In the genomic region with DNA sequence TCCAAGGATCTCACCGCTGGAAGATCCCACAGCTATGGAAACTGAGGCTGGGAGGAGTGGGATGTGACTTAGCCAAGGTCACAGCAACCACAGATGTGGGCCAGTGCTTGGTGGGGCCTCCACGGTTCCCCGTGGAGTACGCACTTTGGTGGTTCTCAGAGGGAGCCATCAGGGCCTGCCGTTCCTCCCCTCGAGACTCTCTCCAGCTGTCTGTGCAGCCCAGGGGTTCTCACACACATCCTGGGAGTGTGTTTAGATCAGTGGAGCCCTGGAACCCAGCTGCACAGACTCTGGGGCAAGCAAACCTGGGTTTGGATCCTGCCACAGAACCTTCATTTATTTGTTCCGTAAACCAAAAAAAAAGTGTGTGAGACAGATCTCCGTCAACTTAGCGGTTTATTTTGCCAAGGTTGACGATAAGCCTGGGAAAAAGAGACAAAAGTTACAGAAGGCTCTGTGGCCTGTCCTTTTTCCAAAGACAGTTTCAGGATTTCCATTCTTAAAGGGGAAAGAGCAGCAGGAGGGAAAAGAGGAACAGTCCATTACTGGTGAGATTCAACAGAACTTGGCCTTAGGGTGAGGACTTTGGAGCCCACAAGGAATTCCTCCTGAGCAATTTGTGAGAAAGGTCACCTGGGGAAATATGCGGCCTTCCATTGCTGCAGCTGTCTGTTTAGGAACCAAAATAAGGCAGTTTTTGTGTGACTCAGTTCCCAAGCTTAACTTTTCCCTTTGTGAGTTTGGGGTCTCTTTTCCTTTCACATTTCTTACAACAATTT, we compare ENCODE assay signal across 1 cellular context.
TF ChIP-seq lines count a peak whose summit lies in the region.

No MANE protein-coding gene starts in this region.

TF ChIP-seq in K562, 482 proteins besides CTCF, POLR2A, EP300 and RAD21:
- TF ChIP-seq SRSF3 (IDR thresholded peaks at IDR 0.05; ENCODE audit: insufficient read depth, low read length), result no peak
- TF ChIP-seq, protein P1, sequence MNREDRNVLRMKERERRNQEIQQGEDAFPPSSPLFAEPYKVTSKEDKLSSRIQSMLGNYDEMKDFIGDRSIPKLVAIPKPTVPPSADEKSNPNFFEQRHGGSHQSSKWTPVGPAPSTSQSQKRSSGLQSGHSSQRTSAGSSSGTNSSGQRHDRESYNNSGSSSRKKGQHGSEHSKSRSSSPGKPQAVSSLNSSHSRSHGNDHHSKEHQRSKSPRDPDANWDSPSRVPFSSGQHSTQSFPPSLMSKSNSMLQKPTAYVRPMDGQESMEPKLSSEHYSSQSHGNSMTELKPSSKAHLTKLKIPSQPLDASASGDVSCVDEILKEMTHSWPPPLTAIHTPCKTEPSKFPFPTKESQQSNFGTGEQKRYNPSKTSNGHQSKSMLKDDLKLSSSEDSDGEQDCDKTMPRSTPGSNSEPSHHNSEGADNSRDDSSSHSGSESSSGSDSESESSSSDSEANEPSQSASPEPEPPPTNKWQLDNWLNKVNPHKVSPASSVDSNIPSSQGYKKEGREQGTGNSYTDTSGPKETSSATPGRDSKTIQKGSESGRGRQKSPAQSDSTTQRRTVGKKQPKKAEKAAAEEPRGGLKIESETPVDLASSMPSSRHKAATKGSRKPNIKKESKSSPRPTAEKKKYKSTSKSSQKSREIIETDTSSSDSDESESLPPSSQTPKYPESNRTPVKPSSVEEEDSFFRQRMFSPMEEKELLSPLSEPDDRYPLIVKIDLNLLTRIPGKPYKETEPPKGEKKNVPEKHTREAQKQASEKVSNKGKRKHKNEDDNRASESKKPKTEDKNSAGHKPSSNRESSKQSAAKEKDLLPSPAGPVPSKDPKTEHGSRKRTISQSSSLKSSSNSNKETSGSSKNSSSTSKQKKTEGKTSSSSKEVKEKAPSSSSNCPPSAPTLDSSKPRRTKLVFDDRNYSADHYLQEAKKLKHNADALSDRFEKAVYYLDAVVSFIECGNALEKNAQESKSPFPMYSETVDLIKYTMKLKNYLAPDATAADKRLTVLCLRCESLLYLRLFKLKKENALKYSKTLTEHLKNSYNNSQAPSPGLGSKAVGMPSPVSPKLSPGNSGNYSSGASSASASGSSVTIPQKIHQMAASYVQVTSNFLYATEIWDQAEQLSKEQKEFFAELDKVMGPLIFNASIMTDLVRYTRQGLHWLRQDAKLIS (CRISPR knock-in tag; IDR thresholded peaks at IDR 0.05), result no peak
- no peak for TF ChIP-seq ZKSCAN8 (CRISPR knock-in tag; IDR thresholded peaks at IDR 0.05)
- peak; percentile 78; the same call in 1 of the 2 replicates for TF ChIP-seq SPI1 (IDR thresholded peaks at IDR 0.05; ENCODE audit: borderline replicate concordance, low read depth, low read length)
- TF ChIP-seq RBM22 (IDR thresholded peaks at IDR 0.05; ENCODE audit: low read depth, low read length, poor library complexity, severe bottlenecking), result no peak
